ENCODE assay signal across 18 cellular contexts in the genomic region with DNA sequence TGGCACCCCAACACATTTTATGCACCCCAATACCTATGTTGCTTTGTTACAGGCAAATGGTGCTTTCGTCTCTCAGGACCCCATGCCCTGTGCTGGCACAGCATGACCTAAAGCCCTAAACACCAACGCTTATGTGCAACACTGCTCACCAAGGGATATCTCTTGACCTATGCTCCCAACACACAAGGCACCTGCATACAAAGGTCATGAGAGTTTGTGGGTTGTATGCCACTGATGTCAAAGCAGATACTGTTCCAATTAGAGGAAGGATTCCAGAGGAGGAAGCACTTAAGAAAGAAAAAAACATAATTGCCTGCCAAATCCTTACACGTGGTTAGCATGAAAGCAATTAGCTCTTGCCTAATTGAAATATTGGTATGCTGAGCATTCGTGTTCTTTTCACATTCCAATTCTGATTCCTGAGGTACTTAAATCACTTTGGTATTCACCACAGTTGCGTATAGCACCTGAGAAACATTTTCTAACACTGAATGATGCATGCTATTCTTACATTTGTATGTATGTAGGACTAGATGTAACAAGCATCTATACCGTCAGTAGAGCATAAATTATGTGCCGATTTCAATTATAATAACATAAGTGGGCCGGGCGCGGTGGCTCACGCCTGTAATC. TPM values are rescaled to one million over a fixed set of nuclear protein-coding genes. Genes with fewer than 3 reads are reported as not detected.
"Had no signal": no experiment of that assay in that cellular context is flagged by ENCODE, and none has a peak within 500 bp of the region (broad histone marks: within the 10 kb centered on the region; RNA-seq: fewer than 3 reads in every experiment).

No MANE protein-coding gene starts in this region.

RNA-seq across cellular contexts. Expression of gene NUTM2F, which starts 14.3 kb away (rescaled TPM):
- total RNA-seq: activated B cell treated with CpG ODN at 0.5 μM for 24 hours; activated CD4-positive, alpha-beta memory T cell treated with anti-CD3 and anti-CD28 coated beads for 36 hours; activated CD4-positive, alpha-beta T cell treated with anti-CD3 and anti-CD28 coated beads, Interleukin-2, amount 10 ng/mL, durations not matched to agents 24 days and 14 days; activated CD8-positive, alpha-beta memory T cell treated with anti-CD3 and anti-CD28 coated beads for 36 hours; activated CD8-positive, alpha-beta T cell treated with anti-CD3 and anti-CD28 coated beads for 36 hours; activated naive CD4-positive, alpha-beta T cell treated with anti-CD3 and anti-CD28 coated beads for 36 hours; activated naive CD4-positive, alpha-beta T cell treated with anti-CD3 and anti-CD28 coated beads, Interleukin-2, amount 50 U/mL, for 72 hours; activated naive CD8-positive, alpha-beta T cell treated with anti-CD3 and anti-CD28 coated beads for 36 hours; activated T-cell treated with anti-CD3 and anti-CD28 coated beads, Interleukin-2, amount 50 U/mL, for 4 hours; activated T-cell treated with anti-CD3 and anti-CD28 coated beads, Interleukin-2, amount 50 U/mL, for 72 hours; activated T-helper 1 cell treated with anti-CD3 and anti-CD28 coated beads, Interleukin-12 subunit alpha, Interleukin-12 subunit beta, Interleukin-2, Interleukin-4 antibody, amounts not matched to agents 30 ng/mL and 10 ng/mL and 1 ng/mL, durations not matched to agents 14 hours and 24 hours and 36 hours; activated T-helper 17 cell treated with anti-CD3 and anti-CD28 coated beads, Interleukin-2, amount 50 U/mL, for 72 hours; adrenal gland; aorta; astrocyte; body of pancreas; breast epithelium had no signal
- polyA plus RNA-seq: adrenal gland, aorta, cardiac muscle cell had no signal
